In the genomic region with DNA sequence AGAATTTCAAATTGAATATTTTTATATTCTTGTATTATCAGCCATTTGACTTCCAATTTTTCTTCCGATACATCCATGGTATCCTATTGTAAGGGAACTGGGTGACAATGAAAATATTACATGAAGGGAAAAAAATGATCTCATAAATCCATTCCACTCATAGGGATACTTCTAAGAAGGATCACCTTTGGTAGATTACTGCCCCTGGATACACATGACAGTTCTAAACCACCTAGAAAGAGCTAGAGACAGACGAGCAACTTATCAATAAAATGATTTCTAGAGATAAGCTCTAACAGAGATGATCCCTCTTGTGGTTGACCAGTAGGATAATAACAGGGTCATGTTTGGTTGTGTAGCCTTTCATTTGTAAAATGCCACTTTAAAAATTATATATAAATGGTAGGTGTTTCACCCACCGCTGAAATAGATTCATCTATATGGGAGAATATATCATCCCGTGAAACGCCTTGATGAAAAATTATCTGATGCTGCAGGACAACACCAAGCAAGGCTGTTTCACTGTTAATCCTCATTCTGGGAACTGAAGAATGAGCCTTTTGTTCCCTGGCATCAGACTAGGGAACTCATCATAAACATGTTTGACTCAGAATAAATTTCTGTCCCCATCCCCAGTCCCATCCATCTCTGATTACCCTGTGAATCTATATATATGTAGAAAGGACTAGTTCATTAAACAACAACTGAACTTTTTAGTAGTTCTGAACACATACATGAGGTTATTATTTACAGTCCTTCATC, we compare ENCODE assay signal across 18 cellular contexts.
DNase-seq lines count a peak whose midpoint lies in the region; ATAC-seq and TF ChIP-seq lines count a peak whose summit lies in the region.
"Had no signal": no experiment of that assay in that cellular context is flagged by ENCODE, and none has a peak within 500 bp of the region (broad histone marks: within the 10 kb centered on the region; RNA-seq: fewer than 3 reads in every experiment).

No MANE protein-coding gene starts in this region.

- intact Hi-C loops in dorsolateral prefrontal cortex (cut with DNase I), result loop anchor here (2.0 kb wide), 1 partner anchor 85 kb away; no protein-coding TSS in a partner anchor

- H3K4me3 ChIP-seq in dorsolateral prefrontal cortex (peak overlapping the region in 53 of 59 donors; percentile 12 to 76 (median 61)), smooth muscle cell (no peak overlapping the region)
- H3K4me3 ChIP-seq: skin epidermis had no signal

- H3K36me3 ChIP-seq in smooth muscle cell (ENCODE audit: low read depth), result no peaks in the 10 kb centered on the region

- H3K27me3 ChIP-seq in dorsolateral prefrontal cortex, result no peaks in the 10 kb centered on the region
- H3K27me3 ChIP-seq in smooth muscle cell (ENCODE audit: low read depth), result no peaks in the 10 kb centered on the region

- peaks cover 93% of the 10 kb centered on the region for H3K79me2 ChIP-seq in smooth muscle cell (ENCODE audit: low read depth)

- TF ChIP-seq CTCF in dorsolateral prefrontal cortex (IDR thresholded peaks at IDR 0.05 in 54 of 56, conservative IDR thresholded peaks at IDR 0.05 in 2 of 56; ENCODE audit: low read depth in 1 of 56, partially characterized antibody in 56 of 56) (peak in 39 of 56 donors; percentile 6 to 58 (median 34)), smooth muscle cell (IDR thresholded peaks at IDR 0.05; ENCODE audit: borderline replicate concordance, insufficient read depth, poor library complexity, severe bottlenecking) (no peak)

- no peak overlapping the region for H3K9ac ChIP-seq in smooth muscle cell (ENCODE audit: low read depth)

- no peaks in the 10 kb centered on the region for H3K9me3 ChIP-seq in smooth muscle cell (replicated peaks; ENCODE audit: low read depth)

- DNase-seq in DMS 273 (lab: John Stamatoyannopoulos, UW; ENCODE audit: unreplicated experiment), result peak; percentile 44
- DNase-seq in DMS 273 treated with DMSO at 0.1 percent for 48 hours (lab: John Stamatoyannopoulos, UW), result no peak
- peak; percentile 62 for DNase-seq in NCI-H748 (lab: John Stamatoyannopoulos, UW; ENCODE audit: unreplicated experiment)
- DNase-seq in dorsolateral prefrontal cortex, result no peak
- DNase-seq in smooth muscle cell (lab: John Stamatoyannopoulos, UW; ENCODE audit: unreplicated experiment), result no peak
- DNase-seq in activated CD4-positive, alpha-beta T cell treated with anti-CD3 and anti-CD28 coated beads, Interleukin-2, amount 50 U/mL, for 48 hours, result no peak
- DNase-seq in HPDE6-E6E7 (ENCODE audit: extremely low spot score), result no peak
- DNase-seq: activated CD4-positive, CD25-positive, alpha-beta regulatory T cell treated with anti-CD3 and anti-CD28 coated beads, Interleukin-2, amount 50 U/mL, for 72 hours; activated naive CD4-positive, alpha-beta T cell treated with anti-CD3 and anti-CD28 coated beads, Interleukin-2, amount 10 ng/mL, durations not matched to agents 7 days and 5 days; activated T-cell treated with anti-CD3 and anti-CD28 coated beads, Interleukin-2, amount 50 U/mL, for 72 hours; effector memory CD4-positive, alpha-beta T cell; NCI-H1694; stimulated activated CD4-positive, alpha-beta T cell treated with anti-CD3 and anti-CD28 coated beads, Interleukin-2, amount 100 ng/mL, for 48 hours had no signal

- H3K4me1 ChIP-seq in smooth muscle cell (ENCODE audit: low read depth), result peaks cover 45% of the 10 kb centered on the region

- ATAC-seq in GM18867 (IDR thresholded peaks at IDR 0.05; ENCODE audit: unreplicated experiment), result no peak
- ATAC-seq: activated T-cell treated with anti-CD3 and anti-CD28 coated beads, Interleukin-2, amount 50 U/mL, for 72 hours; esophagus mucosa; left lobe of liver had no signal

- WGBS in smooth muscle cell (ENCODE audit: low lambda C conversion rate), result 66% methylated on average over 5 of the region's 5 CpGs

- H2AFZ ChIP-seq in smooth muscle cell (ENCODE audit: low read depth), result no peak overlapping the region

- H3F3A ChIP-seq in smooth muscle cell (ENCODE audit: low read depth), result peaks cover 10% of the 10 kb centered on the region

- H3K4me2 ChIP-seq in smooth muscle cell, result peak overlapping the region; percentile 18

- H4K20me1 ChIP-seq in smooth muscle cell (ENCODE audit: low read depth), result no peaks in the 10 kb centered on the region

- H3K27ac ChIP-seq in dorsolateral prefrontal cortex (peak overlapping the region; percentile 88 to 100 (median 98)), smooth muscle cell (ENCODE audit: low read depth) (peak overlapping the region; percentile 36)
- H3K27ac ChIP-seq: 22Rv1, skin epidermis had no signal

Comparison
In these comparisons a context has a peak if more than half of its experiments do, and no peak if none do; other contexts are left out.
1. DNase-seq: peak in DMS 273 (single experiment) and NCI-H748 (single experiment); none in DMS 273 treated with DMSO at 0.1 percent for 48 hours (single experiment), dorsolateral prefrontal cortex (0 of 10), smooth muscle cell (single experiment), activated CD4-positive, alpha-beta T cell treated with anti-CD3 and anti-CD28 coated beads, Interleukin-2, amount 50 U/mL, for 48 hours (0 of 2) and HPDE6-E6E7 (single experiment).